In the genomic region with DNA sequence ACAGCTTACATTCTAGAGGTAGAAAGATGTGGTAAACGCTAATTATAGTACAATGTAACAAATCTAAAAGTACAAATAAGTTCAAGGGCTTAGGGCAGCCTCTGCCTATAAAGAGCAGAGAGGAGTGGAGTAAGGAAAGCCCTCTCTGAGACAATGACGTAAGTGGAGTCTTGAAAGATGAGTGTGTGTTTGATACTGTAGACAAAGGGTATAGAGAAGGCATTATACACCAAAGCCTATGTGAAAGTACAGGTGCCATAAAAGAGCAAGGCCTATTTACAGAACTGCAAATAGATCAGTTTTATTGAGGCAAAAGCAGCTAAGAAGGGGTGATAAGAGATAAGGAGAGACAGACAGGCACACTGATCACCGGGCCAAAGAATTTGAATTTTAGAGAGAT, we compare ENCODE assay signal across 31 cellular contexts. TPM values are rescaled to one million over a fixed set of nuclear protein-coding genes. Genes with fewer than 3 reads are reported as not detected.
DNase-seq lines count a peak whose midpoint lies in the region; ATAC-seq, FAIRE-seq and TF ChIP-seq lines count a peak whose summit lies in the region.
"Had no signal": no experiment of that assay in that cellular context is flagged by ENCODE, and none has a peak within 500 bp of the region (broad histone marks: within the 10 kb centered on the region; RNA-seq: fewer than 3 reads in every experiment).

No MANE protein-coding gene starts in this region.

- no peaks in the 10 kb centered on the region for H3K9me3 Mint-ChIP-seq in memory B cell
- H3K9me3 Mint-ChIP-seq: activated T-helper 17 cell treated with anti-CD3 and anti-CD28 coated beads, Interleukin-2, amount 50 U/mL, for 72 hours had no signal

- intact Hi-C loops in posterior vena cava (cut with DNase I) = loop anchor here in 1 of 2 donors (10.0 kb wide), 1 partner anchor 47 kb away; no protein-coding TSS in a partner anchor

- peaks cover 1% of the 10 kb centered on the region for H3K36me3 ChIP-seq in bronchial epithelial cell (ENCODE audit: control insufficient read depth, insufficient read depth, low read length)

- peak; percentile 31 for DNase-seq in EH (ENCODE audit: low read depth)
- DNase-seq in LoVo (ENCODE audit: low spot score) = peak; percentile 29
- DNase-seq in bronchial epithelial cell (ENCODE audit: low read depth) = peak; percentile 13
- DNase-seq in memory B cell (ENCODE audit: low spot score in 2 of 2) = no peak
- DNase-seq in posterior vena cava (ENCODE audit: low spot score) = no peak
- no peak for DNase-seq in NCI-H1436 treated with DMSO at 0.1 percent for 48 hours (lab: John Stamatoyannopoulos, UW)
- no peak for DNase-seq in NCI-H82 treated with DMSO at 0.1 percent for 48 hours (lab: John Stamatoyannopoulos, UW; ENCODE audit: unreplicated experiment)
- DNase-seq: ACHN; activated CD4-positive, alpha-beta T cell treated with anti-CD3 and anti-CD28 coated beads, Interleukin-2, amount 50 U/mL, for 48 hours; activated CD8-positive, alpha-beta memory T cell treated with anti-CD3 and anti-CD28 coated beads, Interleukin-2, amount 50 U/mL, for 48 hours; activated naive CD4-positive, alpha-beta T cell treated with anti-CD3 and anti-CD28 coated beads, Interleukin-2, amount 50 U/mL, for 16 hours; amygdala; COR-L47; dorsolateral prefrontal cortex; glutamatergic neuron; mammary epithelial cell; NCI-H146; NCI-H2171 treated with DMSO at 0.1 percent for 48 hours; NCI-H524 treated with DMSO at 0.1 percent for 48 hours; SJCRH30; stimulated activated CD4-positive, alpha-beta T cell treated with anti-CD3 and anti-CD28 coated beads, Interleukin-4, amount 100 ng/mL, for 4 hours; substantia nigra had no signal

- H3K27ac Mint-ChIP-seq in memory B cell = peak overlapping the region; percentile 0
- H3K27ac Mint-ChIP-seq: activated T-helper 17 cell treated with anti-CD3 and anti-CD28 coated beads, Interleukin-2, amount 50 U/mL, for 72 hours; stimulated activated memory B cell treated with anti-CD40 and anti-IgM and Interleukin-4, amounts not matched to agents 10 μg/mL and 1 μg/mL and 100 μg/mL, for 72 hours had no signal

- no peak for TF ChIP-seq CTCF in bronchial epithelial cell (IDR thresholded peaks at IDR 0.05; ENCODE audit: insufficient read depth, low read length, severe bottlenecking)

- peaks cover 17% of the 10 kb centered on the region for H3K36me3 Mint-ChIP-seq in memory B cell

- no peak overlapping the region for H3K4me3 Mint-ChIP-seq in memory B cell
- H3K4me3 Mint-ChIP-seq: activated T-helper 17 cell treated with anti-CD3 and anti-CD28 coated beads, Interleukin-2, amount 50 U/mL, for 72 hours; stimulated activated memory B cell treated with anti-CD40 and anti-IgM and Interleukin-4, amounts not matched to agents 10 μg/mL and 1 μg/mL and 100 μg/mL, for 72 hours had no signal

- ATAC-seq in memory B cell (ENCODE audit: low read depth) (no peak), GM18858 (IDR thresholded peaks at IDR 0.05; ENCODE audit: unreplicated experiment) (no peak)
- ATAC-seq: activated T-helper 17 cell treated with anti-CD3 and anti-CD28 coated beads, Interleukin-2, amount 50 U/mL, for 72 hours; Panc1; sciatic nerve; stimulated activated memory B cell treated with anti-CD40 and anti-IgM and Interleukin-4, amounts not matched to agents 10 μg/mL and 1 μg/mL and 100 μg/mL, for 72 hours had no signal

- no peaks in the 10 kb centered on the region for H3K27me3 Mint-ChIP-seq in memory B cell
- H3K27me3 Mint-ChIP-seq: activated T-helper 17 cell treated with anti-CD3 and anti-CD28 coated beads, Interleukin-2, amount 50 U/mL, for 72 hours; stimulated activated memory B cell treated with anti-CD40 and anti-IgM and Interleukin-4, amounts not matched to agents 10 μg/mL and 1 μg/mL and 100 μg/mL, for 72 hours had no signal

- FAIRE-seq in bronchial epithelial cell (lab: Jason Lieb, UNC) = no peak
- FAIRE-seq: endothelial cell of umbilical vein had no signal

- H3K4me1 Mint-ChIP-seq in memory B cell = peaks cover 13% of the 10 kb centered on the region

- H3K4me3 ChIP-seq in bronchial epithelial cell (ENCODE audit: low read depth, low read length) = no peak overlapping the region
- H3K4me3 ChIP-seq: BLaER1 treated with 17β-estradiol and CSF1 and Interleukin-3, amounts not matched to agents 10 nM and 100 nM; cardiac muscle cell; dorsolateral prefrontal cortex; HAP-1; SJCRH30 had no signal

- no peaks in the 10 kb centered on the region for H3K27me3 ChIP-seq in bronchial epithelial cell (ENCODE audit: control insufficient read depth, insufficient read depth, low read length)
- H3K27me3 ChIP-seq: BLaER1 treated with 17β-estradiol and CSF1 and Interleukin-3, amounts not matched to agents 10 nM and 100 nM; cardiac muscle cell; dorsolateral prefrontal cortex; SJCRH30 had no signal

RNA-seq across cellular contexts. Expression of a gene that starts 10.9 kb away (rescaled TPM):
- 41.1 and 49.0 TPM in 2 replicates for total RNA-seq in bronchial epithelial cell
- 10 to 100 TPM; 19.8 to 20.5 TPM for total RNA-seq in posterior vena cava

Comparison
In these comparisons a context has a peak if more than half of its experiments do, and no peak if none do; other contexts are left out.
1. DNase-seq: peak in EH (single experiment), LoVo (single experiment) and bronchial epithelial cell (single experiment); none in memory B cell (0 of 2), posterior vena cava (single experiment), NCI-H1436 treated with DMSO at 0.1 percent for 48 hours (single experiment) and NCI-H82 treated with DMSO at 0.1 percent for 48 hours (single experiment).